ENCODE assay signal across 9 cellular contexts in genomic region chr7:47763063-47763974, GRCh38.
DNase-seq lines count a peak whose midpoint lies in the region; ATAC-seq and TF ChIP-seq lines count a peak whose summit lies in the region.
"Had no signal": no experiment of that assay in that cellular context is flagged by ENCODE, and none has a peak within 500 bp of the region (broad histone marks: within the 10 kb centered on the region; RNA-seq: fewer than 3 reads in every experiment).

No MANE protein-coding gene starts in this region.

- peak; percentile 97 for DNase-seq in BJ (ENCODE audit: low read depth)
- no peak for DNase-seq in WTC11 (ENCODE audit: low spot score)
- DNase-seq in mesendoderm: no peak
- DNase-seq in GM19238 (ENCODE audit: insufficient read length, low spot score): no peak
- no peak for DNase-seq in H9
- DNase-seq in activated effector memory CD4-positive, alpha-beta T cell treated with anti-CD3 and anti-CD28 coated beads, Interleukin-2, amount 50 U/mL, for 16 hours: no peak
- DNase-seq in ascending aorta (ENCODE audit: low spot score in 2 of 2): no peak
- DNase-seq: psoas muscle had no signal

- no peaks in the 10 kb centered on the region for H3K79me2 ChIP-seq in mesendoderm (ENCODE audit: control insufficient read depth, insufficient read depth, low read length)
- H3K79me2 ChIP-seq in H9 (ENCODE audit: insufficient read depth, low read length): no peaks in the 10 kb centered on the region

- TF ChIP-seq CTCF in BJ (IDR thresholded peaks at IDR 0.05; ENCODE audit: insufficient read depth, low read depth, low read length) (no peak), WTC11 (IDR thresholded peaks at IDR 0.05) (no peak), H9 (conservative IDR thresholded peaks at IDR 0.05) (no peak), ascending aorta (IDR thresholded peaks at IDR 0.05) (no peak)

- H4K5ac ChIP-seq in mesendoderm (ENCODE audit: low read length) (no peak overlapping the region), H9 (ENCODE audit: insufficient read length, low read depth, low read length) (no peak overlapping the region)

- H3K18ac ChIP-seq in mesendoderm (ENCODE audit: low read length) (no peak overlapping the region), H9 (ENCODE audit: insufficient read length, low read depth, low read length) (no peak overlapping the region)

- CTCF ChIA-PET in BJ (lab: Yijun Ruan, JAX): interaction anchor here (0.8 to 1.8 kb wide), 5 partner anchors 29 to 497 kb away, joined by 3 to 7 read pairs (median 3); no protein-coding TSS in a partner anchor
- CTCF ChIA-PET in WTC11 (lab: Charles Lee): interaction anchor here (1.1 kb wide), 1 partner anchor 497 kb away, joined by 4 read pairs; no protein-coding TSS in a partner anchor

- no peak overlapping the region for H3K9ac ChIP-seq in mesendoderm (ENCODE audit: low read length)
- no peak overlapping the region for H3K9ac ChIP-seq in H9 (ENCODE audit: extremely low read depth, insufficient read length, low read length)

- no peaks in the 10 kb centered on the region for H3K23me2 ChIP-seq in H9 (ENCODE audit: insufficient read length, low read depth, low read length, poor library complexity, severe bottlenecking)

- H2BK120ac ChIP-seq in mesendoderm (ENCODE audit: low read depth, low read length) (no peak overlapping the region), H9 (ENCODE audit: low read depth, low read length, poor library complexity, severe bottlenecking) (no peak overlapping the region)

- H3K4me2 ChIP-seq in mesendoderm (ENCODE audit: low read length): no peak overlapping the region
- no peak overlapping the region for H3K4me2 ChIP-seq in H9 (ENCODE audit: insufficient read depth, insufficient read length, low read length)

- H3K4me3 Mint-ChIP-seq in IgD-negative memory B cell: peak overlapping the region in 3 of 4 donors; percentile 29 to 79 (median 71)
- H3K4me3 Mint-ChIP-seq in WTC11: no peak overlapping the region
- H3K4me3 Mint-ChIP-seq in H9: no peak overlapping the region

- H2BK15ac ChIP-seq in mesendoderm (replicated peaks; ENCODE audit: low read depth) (no peak overlapping the region), H9 (ENCODE audit: low read depth, low read length) (no peak overlapping the region)

- H3K4me1 ChIP-seq in mesendoderm (ENCODE audit: control insufficient read depth, low read depth, low read length) (no peaks in the 10 kb centered on the region), H9 (ENCODE audit: insufficient read depth, low read length) (no peaks in the 10 kb centered on the region), ascending aorta (peaks cover 0 to 7% of the 10 kb centered on the region in 2 donors)

- no peak overlapping the region for H2BK20ac ChIP-seq in H9 (ENCODE audit: low read depth, low read length, poor library complexity, severe bottlenecking)

- no peaks in the 10 kb centered on the region for H3K36me3 ChIP-seq in BJ (ENCODE audit: control insufficient read depth, insufficient read depth, low read length)
- H3K36me3 ChIP-seq in mesendoderm (ENCODE audit: control insufficient read depth, insufficient read depth, low read length): no peaks in the 10 kb centered on the region
- H3K36me3 ChIP-seq in ascending aorta: no peaks in the 10 kb centered on the region

- H3K23ac ChIP-seq in mesendoderm (ENCODE audit: low read length) (no peak overlapping the region), H9 (ENCODE audit: insufficient read length, low read depth, low read length) (no peak overlapping the region)

- no peaks in the 10 kb centered on the region for H3K9me3 ChIP-seq in H9 (ENCODE audit: control insufficient read depth, low read depth, low read length)
- no peaks in the 10 kb centered on the region for H3K9me3 ChIP-seq in ascending aorta
- H3K9me3 ChIP-seq: psoas muscle had no signal

- POLR2A ChIA-PET in BJ (lab: Charles Lee): no interaction called here
- POLR2A ChIA-PET in WTC11 (lab: Charles Lee): no interaction called here

- H3K27me3 ChIP-seq in BJ (ENCODE audit: control insufficient read depth, insufficient read depth, low read length) (no peaks in the 10 kb centered on the region), mesendoderm (ENCODE audit: insufficient read depth, low read length, poor library complexity) (no peaks in the 10 kb centered on the region), H9 (ENCODE audit: insufficient read depth, low read length) (no peaks in the 10 kb centered on the region), ascending aorta (no peaks in the 10 kb centered on the region)

- no peak overlapping the region for H2AFZ ChIP-seq in H9 (ENCODE audit: low read length)

- no peaks in the 10 kb centered on the region for H3K27me3 Mint-ChIP-seq in IgD-negative memory B cell
- no peaks in the 10 kb centered on the region for H3K27me3 Mint-ChIP-seq in WTC11 (ENCODE audit: low read depth)
- no peaks in the 10 kb centered on the region for H3K27me3 Mint-ChIP-seq in H9 (ENCODE audit: low read depth)

- H3K27ac ChIP-seq in mesendoderm (ENCODE audit: low read depth, low read length) (no peak overlapping the region), H9 (ENCODE audit: insufficient read length, low read depth, low read length) (no peak overlapping the region), ascending aorta (no peak overlapping the region)
- H3K27ac ChIP-seq: psoas muscle had no signal

- no peak overlapping the region for H3K4me3 ChIP-seq in BJ (ENCODE audit: low read depth, low read length)
- no peak overlapping the region for H3K4me3 ChIP-seq in mesendoderm (ENCODE audit: low read length)
- no peak overlapping the region for H3K4me3 ChIP-seq in ascending aorta
- H3K4me3 ChIP-seq: psoas muscle had no signal

- H3T11ph ChIP-seq in H9 (ENCODE audit: low read length): no peak overlapping the region

- no CpG with 5 or more reads among the region's 9 CpGs for WGBS in mesendoderm (ENCODE audit: extremely low coverage, insufficient coverage, low lambda C conversion rate)
- WGBS in H9 (ENCODE audit: extremely low coverage, insufficient read length, low lambda C conversion rate): no CpG with 5 or more reads among the region's 9 CpGs

- no peak overlapping the region for H2BK12ac ChIP-seq in H9 (ENCODE audit: insufficient read length, low read depth, low read length)

- H4K20me1 ChIP-seq in H9 (ENCODE audit: control insufficient read depth, insufficient read depth, insufficient read length): no peaks in the 10 kb centered on the region

- peaks cover 1% of the 10 kb centered on the region for H3K36me3 Mint-ChIP-seq in IgD-negative memory B cell
- no peaks in the 10 kb centered on the region for H3K36me3 Mint-ChIP-seq in WTC11
- H3K36me3 Mint-ChIP-seq in H9 (ENCODE audit: insufficient read depth in 1 of 3, low read depth in 3 of 3): no peaks in the 10 kb centered on the region

- no peaks in the 10 kb centered on the region for H3K9me3 Mint-ChIP-seq in IgD-negative memory B cell
- no peaks in the 10 kb centered on the region for H3K9me3 Mint-ChIP-seq in WTC11
- no peaks in the 10 kb centered on the region for H3K9me3 Mint-ChIP-seq in H9

- H3K4me1 Mint-ChIP-seq in IgD-negative memory B cell (peaks cover 0 to 21% (median 4%) of the 10 kb centered on the region in 3 donors), WTC11 (peaks cover 4% of the 10 kb centered on the region; the same call in 1 of the 2 replicates), H9 (peaks cover 7 to 11% of the 10 kb centered on the region in 2 experiments)

- H4K8ac ChIP-seq in mesendoderm (ENCODE audit: low read depth, low read length) (no peak overlapping the region), H9 (replicated peaks; ENCODE audit: insufficient read length, low read depth, low read length) (no peak overlapping the region)

- no peak for ATAC-seq in WTC11

- no peak overlapping the region for H2BK5ac ChIP-seq in mesendoderm (ENCODE audit: low read length)
- no peak overlapping the region for H2BK5ac ChIP-seq in H9 (ENCODE audit: insufficient read length, low read length)

- H3K4ac ChIP-seq in mesendoderm (ENCODE audit: low read depth, low read length) (no peak overlapping the region), H9 (ENCODE audit: low read depth, low read length) (no peak overlapping the region)

- peak overlapping the region in 2 of 3 donors; percentile 14 to 32 for H3K27ac Mint-ChIP-seq in IgD-negative memory B cell
- no peak overlapping the region for H3K27ac Mint-ChIP-seq in WTC11
- H3K27ac Mint-ChIP-seq in H9: no peak overlapping the region; a peak in 1 of 7 replicates

- no peak overlapping the region for H4K91ac ChIP-seq in H9 (ENCODE audit: insufficient read length, low read depth, low read length)

- H3K79me1 ChIP-seq in mesendoderm (ENCODE audit: low read length): no peaks in the 10 kb centered on the region
- H3K79me1 ChIP-seq in H9 (ENCODE audit: insufficient read depth, low read depth, low read length, poor library complexity, severe bottlenecking): no peaks in the 10 kb centered on the region

- H3K14ac ChIP-seq in H9 (ENCODE audit: insufficient read depth, low read length): no peak overlapping the region

- H2AK5ac ChIP-seq in mesendoderm (ENCODE audit: low read length) (no peak overlapping the region), H9 (ENCODE audit: insufficient read length, low read length) (no peak overlapping the region)

- H3K56ac ChIP-seq in mesendoderm (ENCODE audit: low read length): peak overlapping the region; percentile 25
- H3K56ac ChIP-seq in H9 (ENCODE audit: insufficient read length, low read depth, low read length): no peak overlapping the region

- intact Hi-C loops in ascending aorta (cut with DNase I): loop anchor here (10.0 kb wide), 1 partner anchor 1009 kb away; no protein-coding TSS in a partner anchor

TF ChIP-seq in WTC11, 78 proteins besides CTCF, POLR2A, EP300 and RAD21:
- TF ChIP-seq PRRX2 (CRISPR knock-in tag; IDR thresholded peaks at IDR 0.05) (no peak), GABPB1 (CRISPR knock-in tag; IDR thresholded peaks at IDR 0.05) (peak; percentile 85), FOXP4 (CRISPR knock-in tag; IDR thresholded peaks at IDR 0.05) (no peak)
TF ChIP-seq in WTC11: peak in this region for 1.

Comparison
In these comparisons a context has a peak if more than half of its experiments do, and no peak if none do; other contexts are left out.
1. H3K27ac Mint-ChIP-seq: peak in IgD-negative memory B cell (2 of 3); none in WTC11 (single experiment) and H9 (0 of 3).
2. H3K4me3 Mint-ChIP-seq: peak in IgD-negative memory B cell (3 of 4); none in WTC11 (single experiment) and H9 (0 of 2).